ENCODE assay signal across 17 cellular contexts in genomic region chr22:34620832-34621231, GRCh38.
DNase-seq lines count a peak whose midpoint lies in the region; ATAC-seq and TF ChIP-seq lines count a peak whose summit lies in the region.
"Had no signal": no experiment of that assay in that cellular context is flagged by ENCODE, and none has a peak within 500 bp of the region (broad histone marks: within the 10 kb centered on the region; RNA-seq: fewer than 3 reads in every experiment).

No MANE protein-coding gene starts in this region.

- no peaks in the 10 kb centered on the region for H3K9me3 Mint-ChIP-seq in CD4-positive, alpha-beta T cell
- H3K9me3 Mint-ChIP-seq: CD8-positive, alpha-beta T cell had no signal

- H3K27me3 ChIP-seq in CD4-positive, alpha-beta T cell (ENCODE audit: control insufficient read depth, insufficient read depth, low read length), result no peaks in the 10 kb centered on the region
- H3K27me3 ChIP-seq: BE2C had no signal

- peak; percentile 52 for DNase-seq in KBM-7
- peak; percentile 9 for DNase-seq in OCI-M1 (lab: John Stamatoyannopoulos, UW)
- DNase-seq in islet precursor cell, result peak; percentile 13
- no peak for DNase-seq in CD4-positive, alpha-beta T cell
- DNase-seq in activated effector memory CD4-positive, alpha-beta T cell treated with Interleukin-2 at 50 U/mL for 16 hours, result no peak
- DNase-seq: BE2C; CD8-positive, alpha-beta T cell; COR-L47; DMS153; DMS79 treated with DMSO at 0.1 percent for 48 hours; GDM1; HCEC 1CT; HFFc6; IMR-90 had no signal

- no peak overlapping the region for H3K4me3 Mint-ChIP-seq in CD4-positive, alpha-beta T cell
- H3K4me3 Mint-ChIP-seq: CD8-positive, alpha-beta T cell; HFFc6 had no signal

- TF ChIP-seq CTCF in CD4-positive, alpha-beta T cell (IDR thresholded peaks at IDR 0.05), result no peak

- H3K27ac Mint-ChIP-seq in CD4-positive, alpha-beta T cell, result no peak overlapping the region
- H3K27ac Mint-ChIP-seq: CD8-positive, alpha-beta T cell; HFFc6 had no signal

- no peaks in the 10 kb centered on the region for H3K9me3 ChIP-seq in CD4-positive, alpha-beta T cell (ENCODE audit: control insufficient read depth, low read length)
- H3K9me3 ChIP-seq: BE2C had no signal

- in situ Hi-C loops in KBM-7 (cut with MboI; ENCODE audit: low pct_unique_long_range_greater_than_20kb, low sequenced_read_pairs), result no loop called here

- H3K27me3 Mint-ChIP-seq in CD4-positive, alpha-beta T cell, result no peaks in the 10 kb centered on the region

- H3K4me1 Mint-ChIP-seq in CD4-positive, alpha-beta T cell (ENCODE audit: low read depth), result no peaks in the 10 kb centered on the region

- POLR2A ChIA-PET in CD4-positive, alpha-beta T cell (lab: Charles Lee), result no interaction called here

- no peak overlapping the region for H3K27ac ChIP-seq in CD4-positive, alpha-beta T cell (ENCODE audit: low read depth, low read length)
- H3K27ac ChIP-seq: C4-2B had no signal

- ATAC-seq in HG02938 (IDR thresholded peaks at IDR 0.05; ENCODE audit: unreplicated experiment), result no peak
- no peak for ATAC-seq in CD4-positive, alpha-beta T cell (ENCODE audit: poor library complexity)
- ATAC-seq in esophagus mucosa, result no peak
- ATAC-seq: CD8-positive, alpha-beta T cell had no signal

- CTCF ChIA-PET in CD4-positive, alpha-beta T cell (lab: Charles Lee), result interaction anchor here (0.8 kb wide), 1 partner anchor 65 kb away, joined by 3 read pairs; no protein-coding TSS in a partner anchor

- no peaks in the 10 kb centered on the region for H3K36me3 Mint-ChIP-seq in CD4-positive, alpha-beta T cell (ENCODE audit: low read depth)
- H3K36me3 Mint-ChIP-seq: CD8-positive, alpha-beta T cell had no signal

- intact Hi-C loops in CD4-positive, alpha-beta T cell (cut with DNase I, micrococcal nuclease), result no loop called here

Comparison
In these comparisons a context has a peak if more than half of its experiments do, and no peak if none do; other contexts are left out.
1. DNase-seq: peak in KBM-7 (single experiment), OCI-M1 (single experiment) and islet precursor cell (single experiment); none in CD4-positive, alpha-beta T cell (0 of 10) and activated effector memory CD4-positive, alpha-beta T cell treated with Interleukin-2 at 50 U/mL for 16 hours (single experiment).